Comparison of ENCODE assay signal across 25 cellular contexts in the genomic region with DNA sequence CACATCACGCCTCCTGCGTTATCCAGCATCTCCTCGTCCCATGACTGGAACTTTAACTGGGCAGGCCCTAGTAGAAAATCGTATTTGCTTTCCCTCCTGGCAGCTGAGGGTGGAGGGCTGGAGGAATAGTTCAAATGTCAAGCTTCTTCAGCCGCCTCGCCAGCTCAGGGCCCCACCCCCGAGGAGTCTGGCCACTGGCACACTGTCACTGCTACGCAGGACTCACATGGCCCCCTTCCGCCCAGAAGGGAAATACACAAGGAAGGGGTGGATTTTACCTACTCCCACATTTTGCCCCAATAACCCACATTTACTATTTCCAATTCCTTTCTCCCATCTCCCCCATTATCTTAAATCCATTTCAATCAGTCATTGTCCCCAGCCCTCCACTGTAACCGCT. TPM values are rescaled to one million over a fixed set of nuclear protein-coding genes. Genes with fewer than 3 reads are reported as not detected.
DNase-seq lines count a peak whose midpoint lies in the region; ATAC-seq and TF ChIP-seq lines count a peak whose summit lies in the region.
"Had no signal": no experiment of that assay in that cellular context is flagged by ENCODE, and none has a peak within 500 bp of the region (broad histone marks: within the 10 kb centered on the region; RNA-seq: fewer than 3 reads in every experiment).

No MANE protein-coding gene starts in this region.

- in situ Hi-C loops in GM23248 (cut with MboI) = no loop called here

- H2AFZ ChIP-seq in GM23338 (no peak overlapping the region), GM23248 (no peak overlapping the region)

- no peaks in the 10 kb centered on the region for H3K9me3 ChIP-seq in GM23248 (ENCODE audit: low read depth)
- H3K9me3 ChIP-seq: SJSA1 had no signal

- H3K9me2 ChIP-seq in GM23338 (ENCODE audit: insufficient read depth) (no peaks in the 10 kb centered on the region; the same call in 1 of the 2 replicates), GM23248 (ENCODE audit: insufficient read depth) (no peaks in the 10 kb centered on the region)

- H3K4me1 Mint-ChIP-seq in GM23338 = peaks cover 12% of the 10 kb centered on the region
- peaks cover 9% of the 10 kb centered on the region for H3K4me1 Mint-ChIP-seq in WTC11
- peaks cover 65% of the 10 kb centered on the region for H3K4me1 Mint-ChIP-seq in nephron progenitor cell
- H3K4me1 Mint-ChIP-seq in naive thymus-derived CD8-positive, alpha-beta T cell = peaks cover 0 to 5% (median 0%) of the 10 kb centered on the region in 4 donors

- H3F3A ChIP-seq in GM23338 (replicated peaks; ENCODE audit: low read depth) (no peaks in the 10 kb centered on the region), GM23248 (ENCODE audit: insufficient read depth) (no peaks in the 10 kb centered on the region)

- POLR2A ChIA-PET in WTC11 (lab: Charles Lee) = no interaction called here
- POLR2A ChIA-PET in naive thymus-derived CD8-positive, alpha-beta T cell (lab: Charles Lee) = no interaction called here

- H3K27me3 ChIP-seq in GM23338 (ENCODE audit: insufficient read depth) (no peaks in the 10 kb centered on the region), GM23248 (replicated peaks; ENCODE audit: insufficient read depth) (peaks cover 32% of the 10 kb centered on the region)

- DNase-seq in GM23338 (ENCODE audit: low spot score) = peak; percentile 51
- DNase-seq in WTC11 (ENCODE audit: low spot score) = no peak
- DNase-seq in iPS-NIHi11 (ENCODE audit: low spot score) = peak; percentile 52
- peak; percentile 30 for DNase-seq in nephron progenitor cell
- DNase-seq in GM23248 = no peak
- no peak for DNase-seq in naive thymus-derived CD8-positive, alpha-beta T cell
- no peak for DNase-seq in foreskin fibroblast
- DNase-seq: AML-193; C1 segment of cervical spinal cord; CD8-positive, alpha-beta T cell; DND-41; KBM-7; NCI-H1092 treated with DMSO at 0.1 percent for 48 hours; NCI-H146; NCI-H2029; NCI-H345; NCI-H524 treated with DMSO at 0.1 percent for 48 hours; NCI-H82; OCI-M1 had no signal

- H3K4me3 Mint-ChIP-seq in GM23338 (no peak overlapping the region), WTC11 (no peak overlapping the region), nephron progenitor cell (no peak overlapping the region)
- H3K4me3 Mint-ChIP-seq in naive thymus-derived CD8-positive, alpha-beta T cell = no peak overlapping the region
- H3K4me3 Mint-ChIP-seq: CD8-positive, alpha-beta T cell had no signal

- CTCF ChIA-PET in WTC11 (lab: Charles Lee) = interaction anchor here (1.0 kb wide), 2 partner anchors 34 to 55 kb away, joined by 3 to 7 read pairs; no protein-coding TSS in a partner anchor

- TF ChIP-seq CTCF in GM23338 (conservative IDR thresholded peaks at IDR 0.05; ENCODE audit: low read depth in 2 of 2) = peak in 1 of 2 experiments; percentile 36; a peak in 2 of 4 replicates
- no peak for TF ChIP-seq CTCF in WTC11 (IDR thresholded peaks at IDR 0.05)
- no peak for TF ChIP-seq CTCF in nephron progenitor cell (IDR thresholded peaks at IDR 0.05)
- no peak for TF ChIP-seq CTCF in foreskin fibroblast (IDR thresholded peaks at IDR 0.05; ENCODE audit: low read depth, low read length)

- H4K20me1 ChIP-seq in GM23338 (replicated peaks; ENCODE audit: insufficient read depth) (no peaks in the 10 kb centered on the region), GM23248 (ENCODE audit: insufficient read depth) (no peaks in the 10 kb centered on the region)

- H3K79me2 ChIP-seq in GM23338 (replicated peaks; ENCODE audit: insufficient read depth) = no peaks in the 10 kb centered on the region
- no peaks in the 10 kb centered on the region for H3K79me2 ChIP-seq in GM23248 (ENCODE audit: insufficient read depth)

- H3K27ac Mint-ChIP-seq in GM23338 = no peak overlapping the region
- H3K27ac Mint-ChIP-seq in WTC11 = no peak overlapping the region
- no peak overlapping the region for H3K27ac Mint-ChIP-seq in nephron progenitor cell
- H3K27ac Mint-ChIP-seq in naive thymus-derived CD8-positive, alpha-beta T cell = no peak overlapping the region
- H3K27ac Mint-ChIP-seq: CD8-positive, alpha-beta T cell had no signal

- H3K36me3 Mint-ChIP-seq in GM23338 (ENCODE audit: low read depth) (no peaks in the 10 kb centered on the region), WTC11 (no peaks in the 10 kb centered on the region), nephron progenitor cell (ENCODE audit: low read depth) (no peaks in the 10 kb centered on the region)
- peaks cover 0 to 5% (median 0%) of the 10 kb centered on the region in 3 donors for H3K36me3 Mint-ChIP-seq in naive thymus-derived CD8-positive, alpha-beta T cell
- H3K36me3 Mint-ChIP-seq: CD8-positive, alpha-beta T cell had no signal

- 66 to 67% methylated on average over 10 of the region's 10 CpGs for WGBS in GM23248 (ENCODE audit: low coverage in 1 of 2, low lambda C conversion rate in 2 of 2, missing lambda C conversion rate in 2 of 2), 2 experiments

- no peak overlapping the region for H3K9ac ChIP-seq in GM23248

- H3K27me3 Mint-ChIP-seq in GM23338 (ENCODE audit: insufficient read depth, low read depth, poor library complexity) (peaks cover 4% of the 10 kb centered on the region), WTC11 (ENCODE audit: low read depth) (peaks cover under 1% of the 10 kb centered on the region; the same call in 1 of the 2 replicates), nephron progenitor cell (ENCODE audit: low read depth, poor library complexity) (peaks cover 32% of the 10 kb centered on the region)
- peaks cover 19 to 45% (median 40%) of the 10 kb centered on the region in 5 donors for H3K27me3 Mint-ChIP-seq in naive thymus-derived CD8-positive, alpha-beta T cell

- H3K4me3 ChIP-seq in GM23338 (no peak overlapping the region), GM23248 (no peak overlapping the region), foreskin fibroblast (ENCODE audit: low read depth in 1 of 2, low read length in 2 of 2) (no peak overlapping the region)
- H3K4me3 ChIP-seq: SJSA1 had no signal

- H3K36me3 ChIP-seq in GM23338 (ENCODE audit: insufficient read depth) (no peaks in the 10 kb centered on the region), GM23248 (ENCODE audit: low read depth) (no peaks in the 10 kb centered on the region)
- H3K36me3 ChIP-seq: SJSA1 had no signal

- H3K4me1 ChIP-seq in GM23338 (ENCODE audit: insufficient read depth) = no peaks in the 10 kb centered on the region
- H3K4me1 ChIP-seq in GM23248 (ENCODE audit: insufficient read depth) = no peaks in the 10 kb centered on the region
- H3K4me1 ChIP-seq: SJSA1 had no signal

- H3K27ac ChIP-seq in GM23338 (ENCODE audit: low read depth) (no peak overlapping the region), GM23248 (no peak overlapping the region)
- H3K27ac ChIP-seq: SJSA1 had no signal

- no peak overlapping the region for H3K4me2 ChIP-seq in GM23338
- no peak overlapping the region for H3K4me2 ChIP-seq in GM23248 (ENCODE audit: unreplicated experiment)

- no peaks in the 10 kb centered on the region for H3K9me3 Mint-ChIP-seq in GM23338
- H3K9me3 Mint-ChIP-seq in WTC11 = peaks cover under 1% of the 10 kb centered on the region; the same call in 1 of the 2 replicates
- peaks cover under 1% of the 10 kb centered on the region for H3K9me3 Mint-ChIP-seq in nephron progenitor cell
- H3K9me3 Mint-ChIP-seq in naive thymus-derived CD8-positive, alpha-beta T cell = peaks cover 0 to 4% (median 0%) of the 10 kb centered on the region in 9 donors
- H3K9me3 Mint-ChIP-seq: CD8-positive, alpha-beta T cell had no signal

- ATAC-seq in GM23338 = peak; percentile 86
- ATAC-seq in WTC11 = peak; percentile 89
- no peak for ATAC-seq in GM18861 (IDR thresholded peaks at IDR 0.05; ENCODE audit: unreplicated experiment)
- no peak for ATAC-seq in naive thymus-derived CD8-positive, alpha-beta T cell
- ATAC-seq: CD8-positive, alpha-beta T cell; Right ventricle myocardium inferior had no signal

TF ChIP-seq in GM23338, 12 proteins besides CTCF, POLR2A, EP300 and RAD21 (continues in another document):
- TF ChIP-seq, protein P1, sequence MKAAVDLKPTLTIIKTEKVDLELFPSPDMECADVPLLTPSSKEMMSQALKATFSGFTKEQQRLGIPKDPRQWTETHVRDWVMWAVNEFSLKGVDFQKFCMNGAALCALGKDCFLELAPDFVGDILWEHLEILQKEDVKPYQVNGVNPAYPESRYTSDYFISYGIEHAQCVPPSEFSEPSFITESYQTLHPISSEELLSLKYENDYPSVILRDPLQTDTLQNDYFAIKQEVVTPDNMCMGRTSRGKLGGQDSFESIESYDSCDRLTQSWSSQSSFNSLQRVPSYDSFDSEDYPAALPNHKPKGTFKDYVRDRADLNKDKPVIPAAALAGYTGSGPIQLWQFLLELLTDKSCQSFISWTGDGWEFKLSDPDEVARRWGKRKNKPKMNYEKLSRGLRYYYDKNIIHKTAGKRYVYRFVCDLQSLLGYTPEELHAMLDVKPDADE (IDR thresholded peaks at IDR 0.05) = no peak
- no peak for TF ChIP-seq EZH2phosphoT487 (IDR thresholded peaks at IDR 0.05; ENCODE audit: unreplicated experiment)

TF ChIP-seq in WTC11, 78 proteins besides CTCF, POLR2A, EP300 and RAD21 (continues in another document):
- TF ChIP-seq, protein P2, sequence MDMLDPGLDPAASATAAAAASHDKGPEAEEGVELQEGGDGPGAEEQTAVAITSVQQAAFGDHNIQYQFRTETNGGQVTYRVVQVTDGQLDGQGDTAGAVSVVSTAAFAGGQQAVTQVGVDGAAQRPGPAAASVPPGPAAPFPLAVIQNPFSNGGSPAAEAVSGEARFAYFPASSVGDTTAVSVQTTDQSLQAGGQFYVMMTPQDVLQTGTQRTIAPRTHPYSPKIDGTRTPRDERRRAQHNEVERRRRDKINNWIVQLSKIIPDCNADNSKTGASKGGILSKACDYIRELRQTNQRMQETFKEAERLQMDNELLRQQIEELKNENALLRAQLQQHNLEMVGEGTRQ (CRISPR knock-in tag; IDR thresholded peaks at IDR 0.05) = no peak

RNA-seq across cellular contexts. Expression of a gene that starts 8.6 kb away (rescaled TPM):
- 0.27 TPM in 1 of 2 replicates, not detected in the other for total RNA-seq in GM23338 (2014; rRNA removed; shearing (Covaris generic))
- not detected in 2 replicates for polyA plus RNA-seq in GM23338 (2016; fragmentation: Nextera tagmentation; extraction: Ambion mirVana)
- 0.21 to 0.55 TPM (median 0.37 TPM) in 3 replicates for total RNA-seq in WTC11 (2021)
- not detected in 2 replicates for total RNA-seq in GM23248 (2014; rRNA removed; shearing (Covaris generic))
- not detected in 2 replicates for polyA plus RNA-seq in GM23248 (2016; fragmentation: Nextera tagmentation; extraction: Ambion mirVana)
- total RNA-seq in naive thymus-derived CD8-positive, alpha-beta T cell = 1 to 10 TPM; 1.1 to 3.1 TPM
- polyA plus RNA-seq in naive thymus-derived CD8-positive, alpha-beta T cell = under 1 TPM in 1 of 3 donors, not detected in 2; 0.51 TPM
- total RNA-seq: A172; CD8-positive, alpha-beta T cell; G401; SJSA1 had no signal
- polyA plus RNA-seq: AG04450 had no signal

RNA-seq across cellular contexts. Expression of a gene that starts 40.1 kb away (rescaled TPM):
- 0.56 and 2.1 TPM in 2 replicates for total RNA-seq in GM23338 (2014; rRNA removed; shearing (Covaris generic))
- polyA plus RNA-seq in GM23338 (2016; fragmentation: Nextera tagmentation; extraction: Ambion mirVana) (0.43 TPM in 1 of 2 replicates, not detected in the other), GM23248 (2016; fragmentation: Nextera tagmentation; extraction: Ambion mirVana) (not detected in 2 replicates)
- 0.39 to 0.79 TPM (median 0.76 TPM) in 3 replicates for total RNA-seq in WTC11 (2021)
- not detected in 2 replicates for total RNA-seq in GM23248 (2014; rRNA removed; shearing (Covaris generic))
- under 1 TPM in 1 of 2 experiments, not detected in 1; 0.78 TPM for total RNA-seq in naive thymus-derived CD8-positive, alpha-beta T cell
- polyA plus RNA-seq in naive thymus-derived CD8-positive, alpha-beta T cell = not detected
- total RNA-seq: CD8-positive, alpha-beta T cell; G401; SJSA1 had no signal

Comparison
In these comparisons a context has a peak if more than half of its experiments do, and no peak if none do; other contexts are left out.
1. ATAC-seq: peak in GM23338 (single experiment) and WTC11 (single experiment); none in GM18861 (single experiment) and naive thymus-derived CD8-positive, alpha-beta T cell (0 of 2).
2. DNase-seq: peak in GM23338 (single experiment), iPS-NIHi11 (single experiment) and nephron progenitor cell (single experiment); none in WTC11 (single experiment), GM23248 (single experiment), naive thymus-derived CD8-positive, alpha-beta T cell (0 of 10) and foreskin fibroblast (0 of 2).